ENCODE assay signal across 16 cellular contexts in genomic region chr7:82335001-82335400, GRCh38.
DNase-seq lines count a peak whose midpoint lies in the region; ATAC-seq and TF ChIP-seq lines count a peak whose summit lies in the region.
"Had no signal": no experiment of that assay in that cellular context is flagged by ENCODE, and none has a peak within 500 bp of the region (broad histone marks: within the 10 kb centered on the region; RNA-seq: fewer than 3 reads in every experiment).

No MANE protein-coding gene starts in this region.

- H3K9ac ChIP-seq in endocrine pancreas (ENCODE audit: control insufficient read depth, insufficient read depth, low read length): no peak overlapping the region
- H3K9ac ChIP-seq: BLaER1 had no signal

- H3K9me3 ChIP-seq in endocrine pancreas (ENCODE audit: control insufficient read depth, low read length) (no peaks in the 10 kb centered on the region), psoas muscle (no peaks in the 10 kb centered on the region), lower lobe of right lung (no peaks in the 10 kb centered on the region)
- H3K9me3 ChIP-seq: A549, BLaER1 had no signal

- intact Hi-C loops in psoas muscle (cut with DNase I) (no loop called here), lower lobe of right lung (cut with DNase I) (no loop called here)

- H3K27me3 ChIP-seq in endocrine pancreas (ENCODE audit: control insufficient read depth, insufficient read depth, low read length) (no peaks in the 10 kb centered on the region), psoas muscle (ENCODE audit: insufficient read depth in 3 of 3, low read length in 2 of 3) (no peaks in the 10 kb centered on the region), lower lobe of right lung (ENCODE audit: low read depth) (no peaks in the 10 kb centered on the region)
- H3K27me3 ChIP-seq: BLaER1 had no signal

- TF ChIP-seq CTCF in fibroblast of the aortic adventitia (IDR thresholded peaks at IDR 0.05; ENCODE audit: insufficient read depth, low read length) (no peak), psoas muscle (IDR thresholded peaks at IDR 0.05) (no peak), lower lobe of right lung (IDR thresholded peaks at IDR 0.05) (no peak)

- DNase-seq in NCI-H1694 treated with DMSO at 0.1 percent for 48 hours (lab: John Stamatoyannopoulos, UW): peak; percentile 56
- no peak for DNase-seq in NCI-H1694 (lab: John Stamatoyannopoulos, UW)
- DNase-seq in fibroblast of the aortic adventitia (ENCODE audit: low read depth): peak; percentile 53
- DNase-seq in psoas muscle: no peak
- no peak for DNase-seq in hippocampal formation (lab: John Stamatoyannopoulos, UW)
- DNase-seq in lower lobe of right lung: no peak
- DNase-seq: CD4-positive, alpha-beta memory T cell; DMS153; GF-D8; HCEC 1CT had no signal

- 82 to 88% (median 85%) methylated on average over 2 of the region's 2 CpGs for WGBS in psoas muscle, 3 donors

- no peak for ATAC-seq in psoas muscle
- ATAC-seq in lower lobe of right lung: no peak
- no peak for ATAC-seq in HG03457 (IDR thresholded peaks at IDR 0.05; ENCODE audit: unreplicated experiment)
- ATAC-seq: A549, GM23338 had no signal

- H3K4me3 ChIP-seq in endocrine pancreas (ENCODE audit: control insufficient read depth, insufficient read depth, low read length) (peak overlapping the region; percentile 57), fibroblast of the aortic adventitia (ENCODE audit: low read depth, low read length) (no peak overlapping the region), psoas muscle (no peak overlapping the region), lower lobe of right lung (no peak overlapping the region)
- H3K4me3 ChIP-seq: A549, BLaER1, GM23338 had no signal

- H3K36me3 ChIP-seq in endocrine pancreas (ENCODE audit: control insufficient read depth, insufficient read depth, low read length) (no peaks in the 10 kb centered on the region), psoas muscle (ENCODE audit: insufficient read depth in 1 of 2, low read depth in 1 of 2) (peaks cover 0 to 7% of the 10 kb centered on the region in 2 donors), lower lobe of right lung (no peaks in the 10 kb centered on the region)
- H3K36me3 ChIP-seq: BLaER1 had no signal

- peaks cover 23% of the 10 kb centered on the region for H3K4me1 ChIP-seq in endocrine pancreas (ENCODE audit: control insufficient read depth, insufficient read depth, low read length)
- H3K4me1 ChIP-seq in psoas muscle: peaks cover 38% of the 10 kb centered on the region
- no peaks in the 10 kb centered on the region for H3K4me1 ChIP-seq in lower lobe of right lung
- H3K4me1 ChIP-seq: A549 had no signal

- H3K27ac ChIP-seq in psoas muscle: peak overlapping the region; percentile 41
- H3K27ac ChIP-seq in lower lobe of right lung: no peak overlapping the region
- H3K27ac ChIP-seq: 22Rv1, A549, BLaER1 had no signal

Comparison
In these comparisons a context has a peak if more than half of its experiments do, and no peak if none do; other contexts are left out.
1. DNase-seq: peak in NCI-H1694 treated with DMSO at 0.1 percent for 48 hours (single experiment) and fibroblast of the aortic adventitia (single experiment); none in NCI-H1694 (single experiment), psoas muscle (0 of 2), hippocampal formation (0 of 2) and lower lobe of right lung (single experiment).